In the genomic region with DNA sequence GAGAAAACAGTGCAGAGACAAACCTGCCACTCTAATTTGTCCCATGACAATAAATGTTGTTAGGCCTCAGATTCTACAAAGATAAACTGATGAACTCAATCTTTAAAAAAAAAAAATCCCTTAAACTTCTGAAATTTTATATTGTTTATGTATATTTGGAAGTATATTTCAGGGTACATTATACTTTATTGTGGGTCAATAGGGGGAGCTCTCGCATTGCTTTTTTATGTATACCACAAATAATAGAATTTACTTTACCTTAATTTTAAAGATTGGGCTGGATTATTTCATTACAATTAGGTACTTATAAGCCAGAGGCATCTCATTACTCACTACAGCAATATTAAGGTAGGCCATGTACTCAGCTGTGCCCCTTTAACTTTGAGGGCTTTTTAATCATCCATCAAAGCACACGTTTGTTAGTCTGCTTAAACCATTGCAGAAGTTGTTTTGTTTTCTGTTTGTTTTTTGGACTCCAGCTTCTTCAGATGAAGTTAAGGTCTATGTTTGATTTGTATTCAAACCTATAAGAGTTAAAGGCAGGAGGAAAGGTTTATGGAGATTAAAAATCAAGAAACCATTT, we compare ENCODE assay signal across 9 cellular contexts. TPM values are rescaled to one million over a fixed set of nuclear protein-coding genes. Genes with fewer than 3 reads are reported as not detected.
DNase-seq lines count a peak whose midpoint lies in the region; ATAC-seq, FAIRE-seq and TF ChIP-seq lines count a peak whose summit lies in the region.
"Had no signal": no experiment of that assay in that cellular context is flagged by ENCODE, and none has a peak within 500 bp of the region (broad histone marks: within the 10 kb centered on the region; RNA-seq: fewer than 3 reads in every experiment).

No MANE protein-coding gene starts in this region.

- no peaks in the 10 kb centered on the region for H3K4me1 ChIP-seq in Karpas-422 (ENCODE audit: low read length)

- peak; percentile 54 for TF ChIP-seq CTCF in D721Med (IDR thresholded peaks at IDR 0.05; ENCODE audit: insufficient read depth, missing control alignments)
- TF ChIP-seq CTCF in astrocyte of the spinal cord (IDR thresholded peaks at IDR 0.05; ENCODE audit: low read depth, low read length) = peak; percentile 63

- no peak for DNase-seq in D721Med (ENCODE audit: insufficient read length, low spot score)
- peak; percentile 64 for DNase-seq in Karpas-422
- peak; percentile 41 for DNase-seq in astrocyte of the spinal cord (ENCODE audit: low read depth, low spot score)
- DNase-seq in lung microvascular endothelial cell (ENCODE audit: low read depth in 2 of 2) = peak; percentile 27 to 53
- no peak for DNase-seq in activated CD4-positive, alpha-beta T cell treated with anti-CD3 and anti-CD28 coated beads, Interleukin-2, amount 50 U/mL, for 1 hour
- no peak for DNase-seq in stimulated activated CD4-positive, alpha-beta T cell treated with anti-CD3 and anti-CD28 coated beads, Interleukin-2, amount 100 ng/mL, for 24 hours
- DNase-seq in stimulated activated CD4-positive, alpha-beta T cell treated with anti-CD3 and anti-CD28 coated beads, Interleukin-2, amount 100 ng/mL, for 48 hours = no peak
- DNase-seq: natural killer cell had no signal

- H3K4me3 ChIP-seq in Karpas-422 (ENCODE audit: low read length) (no peak overlapping the region), astrocyte of the spinal cord (ENCODE audit: low read depth, low read length) (no peak overlapping the region)

- H3K79me2 ChIP-seq in Karpas-422 (ENCODE audit: low read length) = no peaks in the 10 kb centered on the region

- no peak overlapping the region for H3K27ac ChIP-seq in Karpas-422 (ENCODE audit: low read length)

- H3K36me3 ChIP-seq in Karpas-422 (ENCODE audit: insufficient read depth, low read length) = no peaks in the 10 kb centered on the region

- no peaks in the 10 kb centered on the region for H4K20me1 ChIP-seq in Karpas-422 (ENCODE audit: insufficient read depth, low read depth, low read length)

- H3K27me3 ChIP-seq in Karpas-422 (ENCODE audit: low read length) = 0 out of 2 replicates have a peak, but pooled peaks cover 2% of the 10 kb centered on the region

- no peak for FAIRE-seq in D721Med (lab: Jason Lieb, UNC)

- no peak overlapping the region for H3K9ac ChIP-seq in Karpas-422 (ENCODE audit: low read length)

- H3K4me2 ChIP-seq in Karpas-422 (ENCODE audit: low read depth, low read length, poor library complexity, severe bottlenecking) = no peak overlapping the region

- no peaks in the 10 kb centered on the region for H3K9me2 ChIP-seq in Karpas-422 (replicated peaks; ENCODE audit: insufficient read depth, low read length)

- no peaks in the 10 kb centered on the region for H3K9me3 ChIP-seq in Karpas-422 (ENCODE audit: low read length)

- ATAC-seq in HG03354 (IDR thresholded peaks at IDR 0.05; ENCODE audit: poor library complexity, severe bottlenecking, unreplicated experiment) = no peak
- ATAC-seq: natural killer cell had no signal

- in situ Hi-C loops in astrocyte of the spinal cord (cut with HindIII; ENCODE audit: low sequenced_read_pairs) = no loop called here

- no peak overlapping the region for H2AFZ ChIP-seq in Karpas-422 (ENCODE audit: low read length)

RNA-seq across cellular contexts. Expression of gene EYA4, which starts 56.3 kb away (rescaled TPM):
- not detected in 2 replicates for total RNA-seq in Karpas-422 (2014; rRNA removed; shearing (Covaris generic); ENCODE audit: low replicate concordance)
- total RNA-seq in lung microvascular endothelial cell = 0.22 and 0.40 TPM in 2 replicates
- total RNA-seq: natural killer cell had no signal

Comparison
In these comparisons a context has a peak if more than half of its experiments do, and no peak if none do; other contexts are left out.
1. DNase-seq: peak in Karpas-422 (single experiment), astrocyte of the spinal cord (single experiment) and lung microvascular endothelial cell (2 of 2); none in D721Med (single experiment), activated CD4-positive, alpha-beta T cell treated with anti-CD3 and anti-CD28 coated beads, Interleukin-2, amount 50 U/mL, for 1 hour (single experiment), stimulated activated CD4-positive, alpha-beta T cell treated with anti-CD3 and anti-CD28 coated beads, Interleukin-2, amount 100 ng/mL, for 24 hours (0 of 2) and stimulated activated CD4-positive, alpha-beta T cell treated with anti-CD3 and anti-CD28 coated beads, Interleukin-2, amount 100 ng/mL, for 48 hours (0 of 2).